Comparison of ENCODE assay signal across 8 cellular contexts in the genomic region with DNA sequence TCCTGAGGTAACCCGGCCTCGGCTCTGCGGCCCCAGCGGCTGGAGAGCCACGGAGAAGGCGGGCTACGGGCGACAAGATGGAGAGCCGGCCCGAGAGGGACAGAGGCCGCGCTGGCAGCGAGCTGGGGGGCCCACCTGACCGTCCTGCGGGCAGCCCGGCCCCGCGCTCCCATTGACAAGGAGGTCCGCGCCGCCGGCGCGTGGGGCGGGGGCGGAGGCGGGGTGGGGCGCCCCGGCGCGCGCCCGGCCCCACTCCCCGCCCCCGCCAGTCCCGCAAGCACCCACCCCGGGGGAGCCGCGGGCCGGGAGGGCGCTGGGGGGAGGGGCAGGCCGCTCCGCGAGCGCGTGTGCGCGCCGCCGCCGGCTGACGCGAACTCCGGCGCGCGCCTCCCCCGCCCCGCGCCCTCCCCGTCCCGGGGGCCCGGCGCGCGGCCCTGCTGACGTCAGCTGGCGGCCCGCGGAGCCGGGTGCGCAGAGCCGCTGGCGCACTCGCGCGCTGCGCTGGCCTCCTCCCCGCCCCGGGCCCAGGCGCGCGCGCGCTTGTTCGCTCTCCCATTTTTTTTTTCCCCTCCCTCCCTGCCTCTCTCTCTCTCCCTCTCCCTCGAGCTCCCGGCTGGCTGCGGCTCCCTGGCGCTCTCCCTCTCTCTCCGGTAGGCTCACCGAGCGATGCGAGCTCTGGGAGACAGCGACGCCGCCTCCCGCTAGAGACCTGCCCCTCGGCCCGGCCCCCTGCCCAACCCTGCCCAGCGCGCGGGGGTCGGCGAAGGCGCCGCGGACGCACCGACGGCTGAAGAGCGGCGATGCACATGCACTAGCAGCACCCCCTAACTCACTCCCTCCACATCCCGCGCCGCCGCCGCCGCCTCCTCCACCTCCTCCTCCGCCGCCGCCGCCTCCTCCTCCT. TPM values are rescaled to one million over a fixed set of nuclear protein-coding genes. Genes with fewer than 3 reads are reported as not detected.
A peak's percentile ranks its signal among the peaks of the same experiment; 100 is the strongest.
DNase-seq lines count a peak whose midpoint lies in the region; ATAC-seq, FAIRE-seq and TF ChIP-seq lines count a peak whose summit lies in the region.

Gene GNAO1, plus strand, starts transcription at position 587 of the 904 bp plus-strand sequence. CDS start 747 bp downstream, outside the sequence.

- H3K9ac ChIP-seq in kidney (ENCODE audit: low read length in 2 of 2), result peak within 1 kb of the TSS in 1 of 2 donors; percentile 39

- TF ChIP-seq CTCF in activated B cell treated with CpG ODN at 0.5 μM for 24 hours (IDR thresholded peaks at IDR 0.05) (no peak), kidney (IDR thresholded peaks at IDR 0.05; ENCODE audit: borderline replicate concordance, extremely low read depth, insufficient read depth) (no peak)

- peak within 1 kb of the TSS; percentile 83 for H3K4me3 Mint-ChIP-seq in activated B cell treated with CpG ODN at 0.5 μM for 24 hours

- peak within 1 kb of the TSS; percentile 12 to 62 for H3K4me3 ChIP-seq in kidney (ENCODE audit: low read length in 2 of 2)

- H3K4me1 ChIP-seq in kidney (ENCODE audit: control insufficient read depth in 1 of 2, insufficient read depth in 1 of 2, low read depth in 1 of 2, low read length in 2 of 2), result no peaks in the 10 kb centered on the region

- H3K9me3 ChIP-seq in kidney (ENCODE audit: control insufficient read depth in 1 of 2, low read length in 2 of 2), result no peaks in the 10 kb centered on the region

- no peaks in the 10 kb centered on the region for H3K36me3 Mint-ChIP-seq in activated B cell treated with CpG ODN at 0.5 μM for 24 hours (ENCODE audit: low read depth)

- H3K27ac Mint-ChIP-seq in activated B cell treated with CpG ODN at 0.5 μM for 24 hours, result no peak within 1 kb of the TSS

- H3K4me1 Mint-ChIP-seq in activated B cell treated with CpG ODN at 0.5 μM for 24 hours, result peaks cover 31% of the 10 kb centered on the region

- H3K27me3 Mint-ChIP-seq in activated B cell treated with CpG ODN at 0.5 μM for 24 hours, result peaks cover 36% of the 10 kb centered on the region

- peak within 1 kb of the TSS; percentile 67 to 74 for H3K27ac ChIP-seq in kidney (ENCODE audit: low read depth in 2 of 2, low read length in 2 of 2)

- peak; percentile 66 to 69 for ATAC-seq in activated CD4-positive, CD25-positive, alpha-beta regulatory T cell treated with anti-CD3 and anti-CD28 coated beads, Interleukin-2, amount 50 U/mL, for 24 hours
- peak; percentile 81 for ATAC-seq in activated B cell treated with CpG ODN at 0.5 μM for 24 hours (ENCODE audit: low read depth)

- POLR2A ChIA-PET in activated B cell treated with CpG ODN at 0.5 μM for 24 hours (lab: Charles Lee), result interaction anchor here (1.0 to 1.2 kb wide), 2 partner anchors 8 to 14 kb away, joined by 3 to 4 read pairs; no protein-coding TSS in a partner anchor

- CTCF ChIA-PET in activated B cell treated with CpG ODN at 0.5 μM for 24 hours (lab: Charles Lee), result interaction anchor here (0.9 kb wide), 1 partner anchor 12 kb away, joined by 3 read pairs; no protein-coding TSS in a partner anchor

- H3K9me3 Mint-ChIP-seq in activated B cell treated with CpG ODN at 0.5 μM for 24 hours, result no peaks in the 10 kb centered on the region

- H3K36me3 ChIP-seq in kidney (ENCODE audit: control insufficient read depth in 1 of 2, insufficient read depth in 2 of 2, low read length in 2 of 2), result no peaks in the 10 kb centered on the region

- FAIRE-seq in kidney (lab: Jason Lieb, UNC), result no peak

- intact Hi-C loops in activated B cell treated with CpG ODN at 0.5 μM for 24 hours (cut with micrococcal nuclease), result loop anchor here (1.0 to 10.0 kb wide), 5 partner anchors 8 to 1791 kb away; partner anchors contain the start of gene AMFR
- intact Hi-C loops in kidney (cut with DNase I), result no loop called here

- DNase-seq in activated CD4-positive, CD25-positive, alpha-beta regulatory T cell treated with anti-CD3 and anti-CD28 coated beads, Interleukin-2, amount 50 U/mL, for 72 hours, result no peak
- DNase-seq in NCI-H146 (lab: John Stamatoyannopoulos, UW) (peak; percentile 74), activated B cell treated with CpG ODN at 0.5 μM for 24 hours (peak; percentile 59), cerebellum (ENCODE audit: low spot score) (peak; percentile 96), kidney (peak; percentile 89), GF-D8 (lab: John Stamatoyannopoulos, UW) (no peak)
- DNase-seq in stimulated activated CD4-positive, alpha-beta T cell treated with anti-CD3 and anti-CD28 coated beads, Interleukin-15, amount 100 ng/mL, for 1 hour (ENCODE audit: low read depth in 1 of 2, low spot score in 1 of 2), result peak; percentile 21 to 52

RNA-seq across cellular contexts. Expression of gene GNAO1, which starts in this region (rescaled TPM):
- total RNA-seq in activated B cell treated with CpG ODN at 0.5 μM for 24 hours (0.53 and 0.78 TPM in 2 replicates), cerebellum (71.6 TPM), kidney (4.3 TPM)
- 1.5 TPM for polyA plus RNA-seq in kidney (ENCODE audit: insufficient read depth, low read depth, low replicate concordance)

Comparison
In these comparisons a context has a peak if more than half of its experiments do, and no peak if none do; other contexts are left out.
1. RNA of gene GNAO1 (total RNA-seq): 71.6 TPM in cerebellum (single experiment); 4.3 TPM in kidney (single experiment) and 0.53 to 0.78 TPM in activated B cell treated with CpG ODN at 0.5 μM for 24 hours; every median in the first group is over 10 times any median in the second.
2. Peak in DNase-seq and ATAC-seq in activated B cell treated with CpG ODN at 0.5 μM for 24 hours; RNA of the gene not detected or under 1 TPM.
3. DNase-seq: peak in NCI-H146 (single experiment), cerebellum (single experiment), kidney (single experiment) and stimulated activated CD4-positive, alpha-beta T cell treated with anti-CD3 and anti-CD28 coated beads, Interleukin-15, amount 100 ng/mL, for 1 hour (2 of 2); none in activated CD4-positive, CD25-positive, alpha-beta regulatory T cell treated with anti-CD3 and anti-CD28 coated beads, Interleukin-2, amount 50 U/mL, for 72 hours (single experiment) and GF-D8 (single experiment).